8 cellular contexts compared by ENCODE assay signal in the genomic region with DNA sequence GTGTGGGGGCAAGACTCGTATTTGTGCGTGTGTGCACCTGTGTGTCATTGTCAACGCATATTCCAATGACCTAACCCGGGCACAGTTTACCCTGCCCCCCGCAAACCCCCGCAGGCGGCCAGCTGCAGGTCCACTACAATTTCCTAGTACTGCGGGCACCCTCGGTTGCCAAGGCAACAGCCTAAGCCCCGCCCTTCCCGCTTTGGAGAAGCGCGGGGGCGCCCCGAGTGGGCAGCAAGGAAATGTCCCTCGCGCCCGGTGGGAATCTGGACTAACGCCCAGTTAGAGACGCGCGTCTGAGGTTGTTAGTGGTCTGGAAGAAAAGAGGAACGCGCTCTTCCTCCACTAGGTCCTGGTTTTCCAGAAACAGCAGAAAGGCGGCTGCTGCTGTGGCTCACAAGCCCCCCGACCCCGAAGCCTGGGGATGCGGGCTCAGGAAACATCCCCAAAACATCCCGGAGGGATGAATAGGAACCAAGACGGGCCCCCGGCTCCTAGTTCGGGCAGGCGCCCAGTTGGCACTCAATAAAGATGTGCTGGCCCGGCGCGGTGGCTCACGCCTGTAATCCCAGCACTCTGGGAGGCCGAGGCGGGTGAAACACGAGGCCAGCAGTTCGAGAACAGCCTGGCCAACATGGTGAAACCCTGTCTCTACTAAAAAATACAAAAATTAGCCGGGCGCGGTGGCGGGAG.
DNase-seq lines count a peak whose midpoint lies in the region; ATAC-seq and TF ChIP-seq lines count a peak whose summit lies in the region.

No MANE protein-coding gene starts in this region.

- in situ Hi-C loops in astrocyte of the spinal cord (cut with HindIII; ENCODE audit: low sequenced_read_pairs): no loop called here

- H3K27me3 ChIP-seq in iPS-15b (ENCODE audit: control insufficient read depth, insufficient read depth, low read length) (peaks cover 32% of the 10 kb centered on the region), rectal smooth muscle tissue (ENCODE audit: control insufficient read depth, insufficient read depth, low read length) (no peaks in the 10 kb centered on the region)

- ATAC-seq in GM18511 (IDR thresholded peaks at IDR 0.05; ENCODE audit: unreplicated experiment) (no peak), GM21381 (IDR thresholded peaks at IDR 0.05; ENCODE audit: unreplicated experiment) (no peak)

- H3K9ac ChIP-seq in iPS-15b (ENCODE audit: low read depth, low read length) (no peak overlapping the region), rectal smooth muscle tissue (ENCODE audit: low read length) (no peak overlapping the region)

- peak; percentile 69 for DNase-seq in DMS 273 (lab: John Stamatoyannopoulos, UW; ENCODE audit: unreplicated experiment)
- no peak for DNase-seq in DMS 273 treated with DMSO at 0.1 percent for 48 hours (lab: John Stamatoyannopoulos, UW)
- peak; percentile 54 for DNase-seq in NCI-H524 treated with DMSO at 0.1 percent for 48 hours (lab: John Stamatoyannopoulos, UW)
- DNase-seq in astrocyte of the spinal cord (ENCODE audit: low read depth, low spot score): peak; percentile 81

- no peaks in the 10 kb centered on the region for H3K9me3 ChIP-seq in iPS-15b (ENCODE audit: control insufficient read depth, insufficient read depth, low read length)

- peaks cover 5% of the 10 kb centered on the region for H3K36me3 ChIP-seq in iPS-15b (ENCODE audit: control insufficient read depth, insufficient read depth, low read length)
- H3K36me3 ChIP-seq in rectal smooth muscle tissue (ENCODE audit: control insufficient read depth, insufficient read depth, low read length): no peaks in the 10 kb centered on the region

- H3K4me1 ChIP-seq in iPS-15b (ENCODE audit: control insufficient read depth, insufficient read depth, low read length): peaks cover 10% of the 10 kb centered on the region
- H3K4me1 ChIP-seq in rectal smooth muscle tissue (ENCODE audit: control insufficient read depth, insufficient read depth, low read length): peaks cover 11% of the 10 kb centered on the region

- H3K4me3 ChIP-seq in astrocyte of the spinal cord (ENCODE audit: low read depth, low read length) (peak overlapping the region; percentile 55), iPS-15b (ENCODE audit: low read depth, low read length) (peak overlapping the region; percentile 36), rectal smooth muscle tissue (ENCODE audit: low read length) (peak overlapping the region; percentile 89)

- H3K27ac ChIP-seq in rectal smooth muscle tissue (ENCODE audit: low read depth, low read length): peak overlapping the region; percentile 88

- TF ChIP-seq CTCF in astrocyte of the spinal cord (IDR thresholded peaks at IDR 0.05; ENCODE audit: low read depth, low read length): no peak

Comparison
In these comparisons a context has a peak if more than half of its experiments do, and no peak if none do; other contexts are left out.
1. H3K4me3 ChIP-seq: peak in every context shown above with its lines; median percentile 89 in rectal smooth muscle tissue; 55 in astrocyte of the spinal cord; 36 in iPS-15b.